ENCODE assay signal across 9 cellular contexts in genomic region chr17:38729368-38729885, GRCh38. TPM values are rescaled to one million over a fixed set of nuclear protein-coding genes. Genes with fewer than 3 reads are reported as not detected.
DNase-seq lines count a peak whose midpoint lies in the region; ATAC-seq, FAIRE-seq and TF ChIP-seq lines count a peak whose summit lies in the region.
"Had no signal": no experiment of that assay in that cellular context is flagged by ENCODE, and none has a peak within 500 bp of the region (broad histone marks: within the 10 kb centered on the region; RNA-seq: fewer than 3 reads in every experiment).

No MANE protein-coding gene starts in this region.

- peaks cover 36% of the 10 kb centered on the region for H4K20me1 ChIP-seq in astrocyte (ENCODE audit: insufficient read depth, low read length)

- no peaks in the 10 kb centered on the region for H3K27me3 Mint-ChIP-seq in activated T-cell treated with anti-CD3 and anti-CD28 coated beads, Interleukin-2, amount 50 U/mL, for 24 hours
- no peaks in the 10 kb centered on the region for H3K27me3 Mint-ChIP-seq in astrocyte (ENCODE audit: low read depth, unreplicated experiment)

- in situ Hi-C loops in transverse colon (cut with MboI; ENCODE audit: low pct_ligation_motif_present in 1 of 4, low pct_unique_long_range_greater_than_20kb in 1 of 4, low sequenced_read_pairs in 3 of 4) = no loop called here

- no peaks in the 10 kb centered on the region for H3K79me2 ChIP-seq in astrocyte (ENCODE audit: insufficient read depth, low read length)

- peaks cover 5% of the 10 kb centered on the region for H3K9me3 Mint-ChIP-seq in activated T-cell treated with anti-CD3 and anti-CD28 coated beads, Interleukin-2, amount 50 U/mL, for 24 hours
- H3K9me3 Mint-ChIP-seq in astrocyte (ENCODE audit: unreplicated experiment) = no peaks in the 10 kb centered on the region

- peak overlapping the region; percentile 97 for H3K4me2 ChIP-seq in astrocyte (ENCODE audit: low read length)

- peaks cover 86% of the 10 kb centered on the region for H3K36me3 Mint-ChIP-seq in activated T-cell treated with anti-CD3 and anti-CD28 coated beads, Interleukin-2, amount 50 U/mL, for 24 hours (ENCODE audit: low read depth)
- H3K36me3 Mint-ChIP-seq in astrocyte (ENCODE audit: low read depth, unreplicated experiment) = peaks cover 19% of the 10 kb centered on the region

- peaks cover 1% of the 10 kb centered on the region for H3K36me3 ChIP-seq in astrocyte (ENCODE audit: insufficient read depth, low read length)
- H3K36me3 ChIP-seq in lower lobe of right lung = peaks cover 21% of the 10 kb centered on the region
- no peaks in the 10 kb centered on the region for H3K36me3 ChIP-seq in transverse colon

- 25 to 31% methylated on average over 10 to 14 of the region's 14 CpGs for WGBS in transverse colon (ENCODE audit: low coverage in 1 of 2), 2 donors

- H3K9ac ChIP-seq in astrocyte (ENCODE audit: low read length) = peak overlapping the region; percentile 76

- H3K27me3 ChIP-seq in astrocyte (ENCODE audit: insufficient read depth, low read length) (no peaks in the 10 kb centered on the region), lower lobe of right lung (ENCODE audit: low read depth) (no peaks in the 10 kb centered on the region), transverse colon (no peaks in the 10 kb centered on the region)

- H3K9me3 ChIP-seq in astrocyte (ENCODE audit: insufficient read depth, low read depth, low read length) = no peaks in the 10 kb centered on the region
- no peaks in the 10 kb centered on the region for H3K9me3 ChIP-seq in lower lobe of right lung
- no peaks in the 10 kb centered on the region for H3K9me3 ChIP-seq in transverse colon

- peak overlapping the region; percentile 96 for H2AFZ ChIP-seq in astrocyte (ENCODE audit: low read depth, low read length)

- ATAC-seq in lower lobe of right lung = no peak
- ATAC-seq in HG03280 (IDR thresholded peaks at IDR 0.05; ENCODE audit: unreplicated experiment) = no peak
- no peak for ATAC-seq in HG02588 (IDR thresholded peaks at IDR 0.05; ENCODE audit: unreplicated experiment)

- H3K4me1 ChIP-seq in astrocyte (ENCODE audit: insufficient read depth, low read length) (peaks cover 16% of the 10 kb centered on the region), lower lobe of right lung (peaks cover 48% of the 10 kb centered on the region), transverse colon (peaks cover 25 to 87% (median 47%) of the 10 kb centered on the region in 4 donors)

- no peak for DNase-seq in activated T-cell treated with anti-CD3 and anti-CD28 coated beads, Interleukin-2, amount 50 U/mL, for 24 hours
- DNase-seq in activated T-cell treated with anti-CD3 and anti-CD28 coated beads, Interleukin-2, amount 50 U/mL, for 1 hour = no peak
- DNase-seq in astrocyte (ENCODE audit: low read depth) (no peak), lower lobe of right lung (no peak), transverse colon (no peak)
- no peak for DNase-seq in activated effector memory CD4-positive, alpha-beta T cell treated with Interleukin-2 at 50 U/mL for 16 hours

- H3K27ac Mint-ChIP-seq in activated T-cell treated with anti-CD3 and anti-CD28 coated beads, Interleukin-2, amount 50 U/mL, for 24 hours = peak overlapping the region; percentile 99
- H3K27ac Mint-ChIP-seq in astrocyte (ENCODE audit: unreplicated experiment) = peak overlapping the region; percentile 69

- TF ChIP-seq CTCF in astrocyte (IDR thresholded peaks at IDR 0.05; ENCODE audit: insufficient read depth, low read depth, low read length) (no peak), lower lobe of right lung (IDR thresholded peaks at IDR 0.05) (no peak), transverse colon (IDR thresholded peaks at IDR 0.05) (no peak)

- TF ChIP-seq EP300 in transverse colon (IDR thresholded peaks at IDR 0.05; ENCODE audit: low read depth) = no peak

- peak overlapping the region; percentile 74 for H3K4me3 Mint-ChIP-seq in activated T-cell treated with anti-CD3 and anti-CD28 coated beads, Interleukin-2, amount 50 U/mL, for 24 hours
- peak overlapping the region; percentile 75 for H3K4me3 Mint-ChIP-seq in astrocyte (ENCODE audit: unreplicated experiment)

- TF ChIP-seq POLR2A in transverse colon (IDR thresholded peaks at IDR 0.05) = no peak

- H3K4me1 Mint-ChIP-seq in activated T-cell treated with anti-CD3 and anti-CD28 coated beads, Interleukin-2, amount 50 U/mL, for 24 hours (ENCODE audit: low read depth) = peaks cover 86% of the 10 kb centered on the region
- H3K4me1 Mint-ChIP-seq in astrocyte (ENCODE audit: low read depth, unreplicated experiment) = peaks cover 15% of the 10 kb centered on the region

- no peak for FAIRE-seq in astrocyte (lab: Jason Lieb, UNC)
- FAIRE-seq: colon had no signal

- H3K4me3 ChIP-seq in astrocyte (ENCODE audit: insufficient read depth, low read depth, low read length) (peak overlapping the region; percentile 67), lower lobe of right lung (peak overlapping the region; percentile 63), transverse colon (peak overlapping the region; percentile 62 to 90 (median 75))

- intact Hi-C loops in lower lobe of right lung (cut with DNase I) = loop anchor here (10.0 kb wide), 1 partner anchor 55 kb away; the partner anchor contains the start of gene EPOP
- intact Hi-C loops in transverse colon (cut with DNase I; ENCODE audit: low total_unique reads) = no loop called here

- no peak overlapping the region for H3K27ac ChIP-seq in astrocyte (ENCODE audit: low read depth, low read length)
- peak overlapping the region; percentile 86 for H3K27ac ChIP-seq in lower lobe of right lung
- H3K27ac ChIP-seq in transverse colon = peak overlapping the region; percentile 94 to 98 (median 96)

RNA-seq across cellular contexts. Expression of gene CISD3, which starts 0.7 kb away (rescaled TPM):
- total RNA-seq in astrocyte (12.0 and 13.1 TPM in 2 replicates), lower lobe of right lung (31.3 TPM), transverse colon (10 to 100 TPM; 11.2 to 35.0 (median 20.5) TPM)

RNA-seq across cellular contexts. Expression of gene PCGF2, which starts 18.7 kb away (rescaled TPM):
- total RNA-seq in astrocyte = 68.2 and 73.7 TPM in 2 replicates
- 53.5 TPM for total RNA-seq in lower lobe of right lung
- total RNA-seq in transverse colon = 10 to 100 TPM in 3 of 4 donors, 1 to 10 TPM in 1; 9.1 to 41.9 (median 12.2) TPM

RNA-seq across cellular contexts. Expression of gene PSMB3, which starts 23.1 kb away (rescaled TPM):
- total RNA-seq in astrocyte (166 and 191 TPM in 2 replicates), lower lobe of right lung (128 TPM), transverse colon (100 to 1,000 TPM; 137 to 169 (median 159) TPM)

RNA-seq across cellular contexts. Expression of gene MLLT6, which starts 24.4 kb away (rescaled TPM):
- total RNA-seq in astrocyte (18.1 and 20.9 TPM in 2 replicates), lower lobe of right lung (135 TPM), transverse colon (100 to 1,000 TPM in 2 of 4 donors, 10 to 100 TPM in 2; 68.7 to 272 (median 100) TPM)

RNA-seq across cellular contexts. Expression of gene EPOP, which starts 54.7 kb away (rescaled TPM):
- 2.4 and 4.1 TPM in 2 replicates for total RNA-seq in astrocyte
- 1.0 TPM for total RNA-seq in lower lobe of right lung
- 1 to 10 TPM in 1 of 4 donors, under 1 TPM in 3; 0.14 to 3.8 (median 0.61) TPM for total RNA-seq in transverse colon
